In the genomic region with DNA sequence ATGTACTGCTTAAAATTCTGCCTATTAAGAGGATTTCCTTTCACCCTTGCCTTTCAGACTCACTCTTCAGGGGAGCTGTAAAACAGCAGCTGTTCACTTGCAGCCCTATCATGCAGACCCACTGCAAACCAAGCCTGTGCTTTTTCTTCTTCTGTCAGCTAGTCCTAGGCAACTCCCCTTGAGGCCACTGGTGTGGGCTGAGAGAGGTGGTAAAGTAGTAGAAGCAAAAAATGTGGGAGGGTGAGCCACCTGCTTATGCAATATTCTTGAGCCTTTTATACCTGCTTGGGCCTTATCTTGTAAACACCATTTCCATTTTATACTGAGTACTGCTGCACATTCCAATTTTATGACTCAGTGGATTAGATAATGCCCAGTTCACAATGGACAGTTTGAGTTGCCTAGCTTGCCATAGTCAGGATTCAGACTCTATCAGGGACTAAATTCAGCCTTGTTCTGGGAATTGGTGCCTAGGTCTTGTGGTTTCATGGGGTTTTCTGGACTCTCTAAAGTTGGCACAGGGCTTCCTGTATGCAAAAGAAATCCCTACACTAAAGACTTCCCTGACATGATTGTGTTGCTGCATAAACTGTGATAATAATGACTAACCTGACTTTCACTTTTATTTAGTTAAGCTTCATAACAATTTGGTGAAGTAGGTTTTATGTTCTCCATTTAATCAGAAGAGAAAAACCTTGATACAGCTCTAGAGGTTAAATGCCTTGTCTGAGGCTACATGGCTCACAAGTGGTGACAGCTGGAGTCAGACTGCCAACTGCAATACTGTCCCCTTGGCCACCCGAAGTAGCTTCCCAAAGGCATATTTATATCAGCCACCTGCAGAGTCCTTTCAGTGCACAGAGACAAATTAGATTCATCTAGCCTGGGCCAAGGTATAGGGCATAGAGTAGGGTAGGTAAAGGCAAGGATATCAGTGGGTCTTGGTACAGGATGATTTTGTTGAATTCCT, we compare ENCODE assay signal across 10 cellular contexts. TPM values are rescaled to one million over a fixed set of nuclear protein-coding genes. Genes with fewer than 3 reads are reported as not detected.
A peak's percentile ranks its signal among the peaks of the same experiment; 100 is the strongest.
DNase-seq lines count a peak whose midpoint lies in the region; ATAC-seq and TF ChIP-seq lines count a peak whose summit lies in the region.
"Had no signal": no experiment of that assay in that cellular context is flagged by ENCODE, and none has a peak within 500 bp of the region (broad histone marks: within the 10 kb centered on the region; RNA-seq: fewer than 3 reads in every experiment).

No MANE protein-coding gene starts in this region.

- H3K9me3 ChIP-seq in Caco-2 (no peaks in the 10 kb centered on the region), adrenal gland (replicated peaks in 1 of 3) (no peaks in the 10 kb centered on the region)
- H3K9me3 ChIP-seq in CD4-positive, alpha-beta T cell (ENCODE audit: control insufficient read depth, low read length) = no peaks in the 10 kb centered on the region

- H3K27ac ChIP-seq in adrenal gland = peak overlapping the region in 4 of 5 donors; percentile 10 to 75 (median 34)
- no peak overlapping the region for H3K27ac ChIP-seq in CD4-positive, alpha-beta T cell (ENCODE audit: low read depth, low read length)

- ATAC-seq in left colon (peak; percentile 97), GM18870 (IDR thresholded peaks at IDR 0.05; ENCODE audit: unreplicated experiment) (no peak), GM21737 (IDR thresholded peaks at IDR 0.05; ENCODE audit: unreplicated experiment) (no peak)
- ATAC-seq in CD4-positive, alpha-beta T cell (ENCODE audit: poor library complexity) = no peak

- H3K4me3 Mint-ChIP-seq in Caco-2 (ENCODE audit: unreplicated experiment) = no peak overlapping the region
- H3K4me3 Mint-ChIP-seq in CD4-positive, alpha-beta T cell = no peak overlapping the region

- WGBS in adrenal gland, 4 donors = 22 to 43% (median 25%) methylated on average over 1 of the region's 1 CpG

- peak; percentile 57 to 63 for DNase-seq in Caco-2
- DNase-seq in HT-29 (ENCODE audit: low spot score) = peak; percentile 63
- DNase-seq in adrenal gland = peak in 3 of 7 donors; percentile 22 to 33 (median 24)
- DNase-seq in left colon = no peak
- no peak for DNase-seq in NCI-H1105 (lab: John Stamatoyannopoulos, UW)
- no peak for DNase-seq in CD4-positive, alpha-beta T cell
- DNase-seq: nucleus accumbens; stimulated activated naive CD4-positive, alpha-beta T cell treated with Interleukin-2 at 50 U/mL for 16 hours had no signal

- no peaks in the 10 kb centered on the region for H3K27me3 ChIP-seq in Caco-2 (replicated peaks; ENCODE audit: control insufficient read depth, insufficient read depth, low read length)
- H3K27me3 ChIP-seq in adrenal gland = no peaks in the 10 kb centered on the region
- no peaks in the 10 kb centered on the region for H3K27me3 ChIP-seq in CD4-positive, alpha-beta T cell (ENCODE audit: control insufficient read depth, insufficient read depth, low read length)

- CTCF ChIA-PET in Caco-2 (lab: Charles Lee) = no interaction called here
- CTCF ChIA-PET in CD4-positive, alpha-beta T cell (lab: Charles Lee) = interaction anchor here (0.6 kb wide), 1 partner anchor 1127 kb away, joined by 3 read pairs; no protein-coding TSS in a partner anchor

- peaks cover 10% of the 10 kb centered on the region for H3K9me3 Mint-ChIP-seq in Caco-2 (ENCODE audit: unreplicated experiment)
- H3K9me3 Mint-ChIP-seq in CD4-positive, alpha-beta T cell = no peaks in the 10 kb centered on the region

- H3K27me3 Mint-ChIP-seq in Caco-2 (ENCODE audit: insufficient read depth, unreplicated experiment) = no peaks in the 10 kb centered on the region
- H3K27me3 Mint-ChIP-seq in CD4-positive, alpha-beta T cell = peaks cover 8% of the 10 kb centered on the region

- H3K4me3 ChIP-seq in Caco-2 (ENCODE audit: low read depth, low read length) = no peak overlapping the region
- H3K4me3 ChIP-seq in adrenal gland = no peak overlapping the region

- BruUV-seq in Caco-2 (replicated peaks; lab: Mats Ljungman, UMichigan) = no TSS peak

- H3K4me1 Mint-ChIP-seq in Caco-2 (ENCODE audit: low read depth, unreplicated experiment) = peaks cover 7% of the 10 kb centered on the region
- peaks cover 16% of the 10 kb centered on the region for H3K4me1 Mint-ChIP-seq in CD4-positive, alpha-beta T cell (ENCODE audit: low read depth)

- no peak overlapping the region for H3K27ac Mint-ChIP-seq in Caco-2 (ENCODE audit: unreplicated experiment)
- no peak overlapping the region for H3K27ac Mint-ChIP-seq in CD4-positive, alpha-beta T cell

- H3K36me3 ChIP-seq in Caco-2 (ENCODE audit: control insufficient read depth, insufficient read depth, low read length) (no peaks in the 10 kb centered on the region), adrenal gland (replicated peaks in 1 of 2) (no peaks in the 10 kb centered on the region)

- intact Hi-C loops in Caco-2 (cut with micrococcal nuclease; ENCODE audit: unreplicated experiment) (loop anchor here (10.0 kb wide), 3 partner anchors 91 to 391 kb away; a partner anchor contains a TSS), adrenal gland (cut with DNase I) (no loop called here), left colon (cut with DNase I, micrococcal nuclease) (no loop called here)
- intact Hi-C loops in CD4-positive, alpha-beta T cell (cut with DNase I, micrococcal nuclease) = no loop called here

- POLR2A ChIA-PET in Caco-2 (lab: Charles Lee) = interaction anchor here (0.5 to 1.0 kb wide), 3 partner anchors 27 to 1421 kb away, joined by 6 to 10 read pairs (median 6); a partner anchor contains a TSS
- POLR2A ChIA-PET in CD4-positive, alpha-beta T cell (lab: Charles Lee) = interaction anchor here (0.8 to 1.4 kb wide), 3 partner anchors 22 to 48 kb away, joined by 3 to 10 read pairs (median 7); a partner anchor contains a TSS

- H3K36me3 Mint-ChIP-seq in Caco-2 (ENCODE audit: insufficient read depth, unreplicated experiment) = no peaks in the 10 kb centered on the region
- no peaks in the 10 kb centered on the region for H3K36me3 Mint-ChIP-seq in CD4-positive, alpha-beta T cell (ENCODE audit: low read depth)

- no peak for TF ChIP-seq CTCF in Caco-2 (IDR thresholded peaks at IDR 0.05; ENCODE audit: insufficient read depth in 1 of 2, low read depth in 1 of 2, low read length in 1 of 2, severe bottlenecking in 1 of 2, unreplicated experiment in 1 of 2)
- no peak for TF ChIP-seq CTCF in adrenal gland (IDR thresholded peaks at IDR 0.05)
- no peak for TF ChIP-seq CTCF in CD4-positive, alpha-beta T cell (IDR thresholded peaks at IDR 0.05)

- no peak for TF ChIP-seq POLR2A in adrenal gland (IDR thresholded peaks at IDR 0.05)

- H3K4me1 ChIP-seq in Caco-2 (peaks cover 19% of the 10 kb centered on the region), adrenal gland (replicated peaks in 1 of 2) (peaks cover 7 to 18% of the 10 kb centered on the region in 2 donors)

RNA-seq across cellular contexts. Expression of a gene that starts 47.4 kb away (rescaled TPM):
- total RNA-seq in Caco-2 (2022) (47.4 and 52.4 TPM in 2 replicates), adrenal gland (10 to 100 TPM; 16.7 to 54.6 (median 29.6) TPM), left colon (10 to 100 TPM; 33.0 to 56.6 TPM)
- total RNA-seq in HT-29 (2014; rRNA removed; shearing (Covaris generic)) = 14.3 and 14.6 TPM in 2 replicates
- polyA plus RNA-seq in adrenal gland = 10 to 100 TPM; 26.8 to 41.7 (median 35.0) TPM
- 100 to 1,000 TPM; 205 to 207 TPM for total RNA-seq in CD4-positive, alpha-beta T cell

RNA-seq across cellular contexts. Expression of a gene that starts 56.4 kb away (rescaled TPM):
- 14.9 and 16.6 TPM in 2 replicates for total RNA-seq in Caco-2 (2022)
- 0.13 TPM in 1 of 2 replicates, not detected in the other for total RNA-seq in HT-29 (2014; rRNA removed; shearing (Covaris generic))
- total RNA-seq in adrenal gland = 1 to 10 TPM in 7 of 8 donors, under 1 TPM in 1; 0.36 to 5.8 (median 3.1) TPM
- polyA plus RNA-seq in adrenal gland = 1 to 10 TPM; 1.7 to 4.9 (median 2.1) TPM
- 1 to 10 TPM; 4.2 to 7.1 TPM for total RNA-seq in left colon
- not detected for total RNA-seq in CD4-positive, alpha-beta T cell

Comparison
In these comparisons a context has a peak if more than half of its experiments do, and no peak if none do; other contexts are left out.
1. DNase-seq: peak in Caco-2 (2 of 2) and HT-29 (single experiment); none in left colon (0 of 2), NCI-H1105 (single experiment) and CD4-positive, alpha-beta T cell (0 of 10).